In the genomic region with DNA sequence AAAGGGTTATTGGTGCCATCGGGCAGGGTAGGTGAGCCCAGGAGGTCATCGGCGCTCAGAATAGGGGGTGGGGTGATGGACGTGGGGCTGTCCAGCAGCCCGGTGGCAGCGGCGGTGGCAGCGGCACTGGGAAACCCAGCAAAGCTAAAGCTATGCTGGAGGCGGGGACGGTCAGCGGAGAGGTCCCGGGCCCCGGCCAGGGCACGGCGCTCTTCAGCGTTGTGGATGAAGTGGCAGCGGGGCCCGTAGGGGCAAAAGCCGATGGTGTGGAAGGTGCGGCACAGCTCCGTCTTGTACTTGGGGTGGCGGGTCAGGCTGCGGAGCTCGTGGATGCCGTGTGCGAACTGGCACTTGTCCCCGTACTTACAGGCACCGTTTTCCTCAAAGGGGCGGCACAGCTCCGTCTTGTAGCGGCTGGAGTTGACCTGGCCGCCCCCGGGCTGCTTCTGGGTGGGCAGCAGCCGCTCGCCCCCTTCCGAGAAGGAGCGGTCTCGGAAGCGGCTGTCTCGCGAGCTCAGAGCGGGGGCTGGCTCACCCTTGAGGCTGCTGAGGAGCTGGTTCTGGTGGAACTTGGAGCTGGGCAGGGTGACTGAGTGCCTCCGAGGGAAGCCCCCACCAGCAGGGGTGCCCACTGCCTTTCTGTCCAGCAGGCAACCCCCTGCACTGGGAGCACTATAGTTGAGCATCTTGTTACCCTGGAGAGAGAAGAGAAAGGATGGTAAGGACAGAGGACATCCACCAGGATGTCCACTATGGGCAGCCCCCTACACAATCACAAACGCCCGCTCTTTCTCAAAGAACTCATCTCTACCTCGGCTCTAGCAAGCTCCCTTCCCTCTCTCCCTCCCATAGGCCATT, we compare ENCODE assay signal across 8 cellular contexts. TPM values are rescaled to one million over a fixed set of nuclear protein-coding genes. Genes with fewer than 3 reads are reported as not detected.
DNase-seq lines count a peak whose midpoint lies in the region; FAIRE-seq and TF ChIP-seq lines count a peak whose summit lies in the region.

No MANE protein-coding gene starts in this region.

- intact Hi-C loops in activated CD4-positive, alpha-beta memory T cell treated with anti-CD3 and anti-CD28 coated beads for 36 hours (cut with micrococcal nuclease) = loop anchor here (1.0 to 10.0 kb wide), 14 partner anchors 8 to 1425 kb away; a partner anchor contains a TSS

- H3K4me3 ChIP-seq in fibroblast of villous mesenchyme (ENCODE audit: low read depth, low read length) = peak overlapping the region; percentile 77

- H3K27me3 Mint-ChIP-seq in activated CD4-positive, alpha-beta memory T cell treated with anti-CD3 and anti-CD28 coated beads for 36 hours = no peaks in the 10 kb centered on the region
- no peaks in the 10 kb centered on the region for H3K27me3 Mint-ChIP-seq in osteocyte (ENCODE audit: unreplicated experiment)

- in situ Hi-C loops in GM13977 (cut with MboI; ENCODE audit: low pct_unique_long_range_greater_than_20kb, low sequenced_read_pairs, unreplicated experiment) = no loop called here

- DNase-seq in GM12891 (ENCODE audit: insufficient read length, low spot score) = no peak
- peak; percentile 48 for DNase-seq in activated CD4-positive, alpha-beta memory T cell treated with anti-CD3 and anti-CD28 coated beads for 36 hours
- peak; percentile 52 for DNase-seq in fibroblast of villous mesenchyme (ENCODE audit: low read depth)
- no peak for DNase-seq in osteocyte (ENCODE audit: extremely low spot score, unreplicated experiment)
- DNase-seq in DMS114 treated with DMSO at 0.1 percent for 48 hours (lab: John Stamatoyannopoulos, UW; ENCODE audit: unreplicated experiment) = no peak
- DNase-seq in GOT3 (lab: John Stamatoyannopoulos, UW) = no peak
- DNase-seq in NCI-H446 treated with DMSO at 0.1 percent for 48 hours (lab: John Stamatoyannopoulos, UW) = no peak
- no peak for DNase-seq in GM13977 (ENCODE audit: low spot score)

- H3K36me3 Mint-ChIP-seq in activated CD4-positive, alpha-beta memory T cell treated with anti-CD3 and anti-CD28 coated beads for 36 hours = peaks cover 69% of the 10 kb centered on the region
- peaks cover 55% of the 10 kb centered on the region for H3K36me3 Mint-ChIP-seq in osteocyte (ENCODE audit: unreplicated experiment)

- POLR2A ChIA-PET in activated CD4-positive, alpha-beta memory T cell treated with anti-CD3 and anti-CD28 coated beads for 36 hours (lab: Charles Lee) = interaction anchor here (0.5 to 7.1 kb wide), 17 partner anchors 9 to 533 kb away, joined by 3 to 163 read pairs (median 4); no protein-coding TSS in a partner anchor

- H3K4me3 Mint-ChIP-seq in activated CD4-positive, alpha-beta memory T cell treated with anti-CD3 and anti-CD28 coated beads for 36 hours = peak overlapping the region; percentile 89
- H3K4me3 Mint-ChIP-seq in osteocyte (ENCODE audit: unreplicated experiment) = peak overlapping the region; percentile 92

- no peak for TF ChIP-seq POLR2A in GM12891 (IDR thresholded peaks at IDR 0.05; ENCODE audit: low read depth, low read length)

- H3K4me1 Mint-ChIP-seq in activated CD4-positive, alpha-beta memory T cell treated with anti-CD3 and anti-CD28 coated beads for 36 hours (ENCODE audit: low read depth) = peaks cover 48% of the 10 kb centered on the region
- H3K4me1 Mint-ChIP-seq in osteocyte (ENCODE audit: unreplicated experiment) = peaks cover 52% of the 10 kb centered on the region

- TF ChIP-seq CTCF in fibroblast of villous mesenchyme (IDR thresholded peaks at IDR 0.05; ENCODE audit: insufficient read depth, low read depth, low read length) (no peak), osteocyte (IDR thresholded peaks at IDR 0.05) (peak; percentile 4), GM13977 (IDR thresholded peaks at IDR 0.05; ENCODE audit: extremely low read depth, insufficient read depth, missing control alignments) (no peak)

- no peak for FAIRE-seq in GM12891 (lab: Jason Lieb, UNC)

- peak overlapping the region; percentile 99 for H3K27ac Mint-ChIP-seq in activated CD4-positive, alpha-beta memory T cell treated with anti-CD3 and anti-CD28 coated beads for 36 hours
- peak overlapping the region; percentile 100 for H3K27ac Mint-ChIP-seq in osteocyte (ENCODE audit: unreplicated experiment)

- no peaks in the 10 kb centered on the region for H3K9me3 Mint-ChIP-seq in activated CD4-positive, alpha-beta memory T cell treated with anti-CD3 and anti-CD28 coated beads for 36 hours
- no peaks in the 10 kb centered on the region for H3K9me3 Mint-ChIP-seq in osteocyte (ENCODE audit: unreplicated experiment)

- CTCF ChIA-PET in activated CD4-positive, alpha-beta memory T cell treated with anti-CD3 and anti-CD28 coated beads for 36 hours (lab: Charles Lee) = interaction anchor here (0.6 to 11.0 kb wide), 41 partner anchors 7 to 858 kb away, joined by 3 to 218 read pairs (median 5); no protein-coding TSS in a partner anchor

TF ChIP-seq in GM12891, 5 proteins besides CTCF, POLR2A, EP300 and RAD21:
- TF ChIP-seq POLR2AphosphoS5 (IDR thresholded peaks at IDR 0.05; ENCODE audit: low read depth, low read length) = peak; percentile 23; the same call in 1 of the 2 replicates
- no peak for TF ChIP-seq SPI1 (IDR thresholded peaks at IDR 0.05; ENCODE audit: low read depth, low read length)

RNA-seq across cellular contexts. Expression of a gene that starts 2.8 kb away (rescaled TPM):
- polyA plus RNA-seq in GM12891 (2012; ENCODE audit: low read depth, missing spikeins) = 48.8 TPM
- 100 to 1,000 TPM; 103 to 107 TPM for total RNA-seq in activated CD4-positive, alpha-beta memory T cell treated with anti-CD3 and anti-CD28 coated beads for 36 hours
- total RNA-seq in fibroblast of villous mesenchyme (24.2 and 44.5 TPM in 2 replicates), osteocyte (311 and 352 TPM in 2 replicates)

Comparison
In these comparisons a context has a peak if more than half of its experiments do, and no peak if none do; other contexts are left out.
1. DNase-seq: peak in activated CD4-positive, alpha-beta memory T cell treated with anti-CD3 and anti-CD28 coated beads for 36 hours (single experiment) and fibroblast of villous mesenchyme (single experiment); none in GM12891 (single experiment), osteocyte (single experiment), DMS114 treated with DMSO at 0.1 percent for 48 hours (single experiment), GOT3 (single experiment), NCI-H446 treated with DMSO at 0.1 percent for 48 hours (single experiment) and GM13977 (single experiment).